ENCODE assay signal across 20 cellular contexts in genomic region chr4:7411896-7412585, GRCh38. TPM values are rescaled to one million over a fixed set of nuclear protein-coding genes. Genes with fewer than 3 reads are reported as not detected.
DNase-seq lines count a peak whose midpoint lies in the region; ATAC-seq and TF ChIP-seq lines count a peak whose summit lies in the region.
"Had no signal": no experiment of that assay in that cellular context is flagged by ENCODE, and none has a peak within 500 bp of the region (broad histone marks: within the 10 kb centered on the region; RNA-seq: fewer than 3 reads in every experiment).

No MANE protein-coding gene starts in this region.

- TF ChIP-seq EP300 in sigmoid colon (IDR thresholded peaks at IDR 0.05) = no peak

- WGBS in sigmoid colon, 2 donors = 65 to 67% methylated on average over 13 of the region's 13 CpGs

- no peak overlapping the region for H3K4me3 ChIP-seq in Peyer's patch
- no peak overlapping the region for H3K4me3 ChIP-seq in sigmoid colon
- H3K4me3 ChIP-seq: colonic mucosa, gastrocnemius medialis had no signal

- no peak overlapping the region for H3K27ac Mint-ChIP-seq in activated T-cell treated with anti-CD3 and anti-CD28 coated beads, Interleukin-2, amount 50 U/mL, for 24 hours
- H3K27ac Mint-ChIP-seq: activated T-helper 17 cell treated with anti-CD3 and anti-CD28 coated beads, Interleukin-2, amount 50 U/mL, for 72 hours; memory B cell had no signal

- H3K9me3 Mint-ChIP-seq in activated T-cell treated with anti-CD3 and anti-CD28 coated beads, Interleukin-2, amount 50 U/mL, for 24 hours = peaks cover 14% of the 10 kb centered on the region

- ATAC-seq in left cardiac atrium (no peak), HG03196 (IDR thresholded peaks at IDR 0.05; ENCODE audit: unreplicated experiment) (no peak)
- ATAC-seq: activated T-helper 17 cell treated with anti-CD3 and anti-CD28 coated beads, Interleukin-2, amount 50 U/mL, for 72 hours; gastrocnemius medialis had no signal

- H3K9me3 ChIP-seq in Peyer's patch = peaks cover 0 to 4% (median 0%) of the 10 kb centered on the region in 4 donors
- H3K9me3 ChIP-seq in sigmoid colon = peaks cover 0 to 9% (median 3%) of the 10 kb centered on the region in 4 donors
- H3K9me3 ChIP-seq: colonic mucosa, gastrocnemius medialis had no signal

- DNase-seq in activated T-cell treated with anti-CD3 and anti-CD28 coated beads, Interleukin-2, amount 50 U/mL, for 24 hours = peak; percentile 8
- DNase-seq in activated T-cell treated with anti-CD3 and anti-CD28 coated beads for 4 hours = no peak
- DNase-seq in Peyer's patch = peak in 2 of 3 donors; percentile 13 to 38
- DNase-seq in left cardiac atrium = peak; percentile 9
- peak; percentile 61 for DNase-seq in sigmoid colon
- DNase-seq in medulla oblongata (ENCODE audit: extremely low spot score) = no peak
- no peak for DNase-seq in midbrain (lab: John Stamatoyannopoulos, UW)
- DNase-seq: ACHN; activated CD4-positive, alpha-beta T cell treated with anti-CD3 and anti-CD28 coated beads, Interleukin-2, amount 50 U/mL, for 4 hours; anterior cingulate cortex; colonic mucosa; gastrocnemius medialis; KBM-7; NCI-H345; substantia nigra had no signal

- H3K27me3 Mint-ChIP-seq in activated T-cell treated with anti-CD3 and anti-CD28 coated beads, Interleukin-2, amount 50 U/mL, for 24 hours = peaks cover 40% of the 10 kb centered on the region

- H3K4me1 Mint-ChIP-seq in activated T-cell treated with anti-CD3 and anti-CD28 coated beads, Interleukin-2, amount 50 U/mL, for 24 hours (ENCODE audit: low read depth) = no peaks in the 10 kb centered on the region
- H3K4me1 Mint-ChIP-seq: activated T-helper 17 cell treated with anti-CD3 and anti-CD28 coated beads, Interleukin-2, amount 50 U/mL, for 72 hours; memory B cell had no signal

- H3K27ac ChIP-seq in Peyer's patch (no peak overlapping the region), sigmoid colon (peak overlapping the region in 2 of 4 donors; percentile 73 to 75)
- H3K27ac ChIP-seq: colonic mucosa, gastrocnemius medialis had no signal

- H3K4me3 Mint-ChIP-seq in activated T-cell treated with anti-CD3 and anti-CD28 coated beads, Interleukin-2, amount 50 U/mL, for 24 hours = no peak overlapping the region
- H3K4me3 Mint-ChIP-seq: activated T-helper 17 cell treated with anti-CD3 and anti-CD28 coated beads, Interleukin-2, amount 50 U/mL, for 72 hours; memory B cell had no signal

- intact Hi-C loops in left cardiac atrium (cut with DNase I) (no loop called here), sigmoid colon (cut with DNase I) (no loop called here)

- H3K4me1 ChIP-seq in Peyer's patch (no peaks in the 10 kb centered on the region), sigmoid colon (peaks cover 0 to 32% (median 24%) of the 10 kb centered on the region in 4 donors)
- H3K4me1 ChIP-seq: colonic mucosa had no signal

- no peak for TF ChIP-seq CTCF in Peyer's patch (IDR thresholded peaks at IDR 0.05)
- no peak for TF ChIP-seq CTCF in sigmoid colon (IDR thresholded peaks at IDR 0.05)

- TF ChIP-seq POLR2A in Peyer's patch (IDR thresholded peaks at IDR 0.05) (no peak), sigmoid colon (IDR thresholded peaks at IDR 0.05) (no peak)

- H3K36me3 Mint-ChIP-seq in activated T-cell treated with anti-CD3 and anti-CD28 coated beads, Interleukin-2, amount 50 U/mL, for 24 hours (ENCODE audit: low read depth) = no peaks in the 10 kb centered on the region

- no peaks in the 10 kb centered on the region for H3K27me3 ChIP-seq in Peyer's patch
- no peaks in the 10 kb centered on the region for H3K27me3 ChIP-seq in sigmoid colon
- H3K27me3 ChIP-seq: colonic mucosa had no signal

- H3K36me3 ChIP-seq in Peyer's patch = no peaks in the 10 kb centered on the region
- H3K36me3 ChIP-seq in sigmoid colon = no peaks in the 10 kb centered on the region
- H3K36me3 ChIP-seq: colonic mucosa, gastrocnemius medialis had no signal

RNA-seq across cellular contexts. Expression of gene PSAPL1, which starts 22.7 kb away (rescaled TPM):
- total RNA-seq in Peyer's patch = not detected
- total RNA-seq in left cardiac atrium = not detected
- not detected for total RNA-seq in sigmoid colon
- polyA plus RNA-seq in sigmoid colon = under 1 TPM in 1 of 3 donors, not detected in 2; 0.01 TPM
- total RNA-seq: activated T-helper 17 cell treated with anti-CD3 and anti-CD28 coated beads, Interleukin-2, amount 50 U/mL, for 72 hours; colonic mucosa; gastrocnemius medialis; SK-MEL-5 had no signal
- polyA plus RNA-seq: neural cell had no signal

Comparison
In these comparisons a context has a peak if more than half of its experiments do, and no peak if none do; other contexts are left out.
1. DNase-seq: peak in activated T-cell treated with anti-CD3 and anti-CD28 coated beads, Interleukin-2, amount 50 U/mL, for 24 hours (single experiment), Peyer's patch (2 of 3), left cardiac atrium (single experiment) and sigmoid colon (single experiment); none in activated T-cell treated with anti-CD3 and anti-CD28 coated beads for 4 hours (single experiment), medulla oblongata (single experiment) and midbrain (single experiment).